8 cellular contexts compared by ENCODE assay signal in genomic region chr15:76059320-76060097, GRCh38. TPM values are rescaled to one million over a fixed set of nuclear protein-coding genes. Genes with fewer than 3 reads are reported as not detected.
DNase-seq lines count a peak whose midpoint lies in the region; ATAC-seq and TF ChIP-seq lines count a peak whose summit lies in the region.

TSS of gene TMEM266 (plus strand) at chr15:76059985. CDS start at chr15:76134264, 74,279 bp downstream.

- peak within 1 kb of the TSS; percentile 56 for H3K4me3 ChIP-seq in A673 (ENCODE audit: low read depth, low read length, poor library complexity, severe bottlenecking)
- H3K4me3 ChIP-seq in GM12864 (ENCODE audit: low read depth, low read length) = peak within 1 kb of the TSS; percentile 71
- H3K4me3 ChIP-seq in neuronal stem cell (ENCODE audit: low read length in 2 of 2) = peak within 1 kb of the TSS; percentile 52 to 93

- H3K9ac ChIP-seq in neuronal stem cell (ENCODE audit: low read depth, low read length, poor library complexity) = peak within 1 kb of the TSS; percentile 50

- no peak within 1 kb of the TSS for H4K91ac ChIP-seq in neuronal stem cell (ENCODE audit: low read depth, low read length, poor library complexity)

- POLR2A ChIA-PET in A673 (lab: Charles Lee; ENCODE audit: low non-redundant PET) = no interaction called here

- no peak within 1 kb of the TSS for H3K4ac ChIP-seq in neuronal stem cell (ENCODE audit: low read length)

- H3K4me1 ChIP-seq in A673 (ENCODE audit: insufficient read depth, low read length, poor library complexity, severe bottlenecking) (peaks cover 6% of the 10 kb centered on the region), neuronal stem cell (ENCODE audit: control insufficient read depth in 2 of 2, insufficient read depth in 1 of 2, low read depth in 1 of 2, low read length in 2 of 2) (peaks cover 5 to 6% of the 10 kb centered on the region in 2 donors)

- CTCF ChIA-PET in A673 (lab: Charles Lee) = interaction anchor here (0.6 to 2.5 kb wide), 2 partner anchors 80 to 546 kb away, joined by 5 to 37 read pairs; no protein-coding TSS in a partner anchor

- H3K27ac ChIP-seq in A673 (ENCODE audit: low read depth, low read length, poor library complexity, severe bottlenecking) = no peak within 1 kb of the TSS
- H3K27ac ChIP-seq in neuronal stem cell (replicated peaks; ENCODE audit: low read length) = no peak within 1 kb of the TSS

- H3K36me3 ChIP-seq in A673 (ENCODE audit: insufficient read depth, low read length, poor library complexity, severe bottlenecking) (no peaks in the 10 kb centered on the region), neuronal stem cell (replicated peaks in 1 of 2; ENCODE audit: control insufficient read depth in 2 of 2, insufficient read depth in 2 of 2, low read length in 2 of 2) (no peaks in the 10 kb centered on the region)

- no peak within 1 kb of the TSS for H3K23ac ChIP-seq in neuronal stem cell (ENCODE audit: low read depth, low read length, poor library complexity)

- TF ChIP-seq CTCF in A673 (conservative IDR thresholded peaks at IDR 0.05; ENCODE audit: low read depth, low read length) (no peak), GM12864 (IDR thresholded peaks at IDR 0.05; ENCODE audit: low read depth, low read length, missing control alignments) (no peak)

- WGBS in neuronal stem cell (ENCODE audit: extremely low coverage in 2 of 2, insufficient read length in 2 of 2, insufficient replicate concordance in 1 of 2), 2 donors = no CpG with 5 or more reads among the region's 106 CpGs

- H4K8ac ChIP-seq in neuronal stem cell (ENCODE audit: low read depth, low read length) = no peak within 1 kb of the TSS

- H2BK120ac ChIP-seq in neuronal stem cell (ENCODE audit: low read depth, low read length) = peak within 1 kb of the TSS; percentile 56

- H2BK15ac ChIP-seq in neuronal stem cell (ENCODE audit: low read length) = no peak within 1 kb of the TSS

- no peak within 1 kb of the TSS for H2BK12ac ChIP-seq in neuronal stem cell (ENCODE audit: low read length)

- H3K9me3 ChIP-seq in A673 (ENCODE audit: low read depth, low read length, poor library complexity, severe bottlenecking) = no peaks in the 10 kb centered on the region
- H3K9me3 ChIP-seq in neuronal stem cell (replicated peaks in 1 of 2; ENCODE audit: control insufficient read depth in 2 of 2, insufficient read depth in 1 of 2, low read depth in 1 of 2, low read length in 2 of 2) = no peaks in the 10 kb centered on the region

- H3K14ac ChIP-seq in neuronal stem cell (ENCODE audit: low read length) = peak within 1 kb of the TSS; percentile 47

- no peaks in the 10 kb centered on the region for H3K79me1 ChIP-seq in neuronal stem cell (ENCODE audit: low read depth, low read length)

- ATAC-seq in Right ventricle myocardium superior (ENCODE audit: poor library complexity) (peak; percentile 78), HG02852 (IDR thresholded peaks at IDR 0.05; ENCODE audit: unreplicated experiment) (no peak), HG02678 (IDR thresholded peaks at IDR 0.05; ENCODE audit: unreplicated experiment) (no peak)

- H3K18ac ChIP-seq in neuronal stem cell (ENCODE audit: low read length) = peak within 1 kb of the TSS; percentile 80

- H2AK5ac ChIP-seq in neuronal stem cell (ENCODE audit: low read depth, low read length) = no peak within 1 kb of the TSS

- DNase-seq in A673 (ENCODE audit: low spot score) (peak; percentile 74), GM12864 (ENCODE audit: low read depth) (no peak), NCI-H2171 (lab: John Stamatoyannopoulos, UW) (peak; percentile 70), activated gamma-delta T cell treated with Interleukin-2 at 50 U/mL for 16 hours (peak; percentile 4), Right ventricle myocardium superior (peak; percentile 53), neuronal stem cell (ENCODE audit: low spot score) (peak; percentile 83)

- peak within 1 kb of the TSS; percentile 86 for H3K4me2 ChIP-seq in neuronal stem cell (ENCODE audit: insufficient read depth, low read length, poor library complexity, severe bottlenecking)

- no peak within 1 kb of the TSS for H2BK5ac ChIP-seq in neuronal stem cell (ENCODE audit: low read length)

- no TSS peak for BruUV-seq in A673 (replicated peaks; lab: Mats Ljungman, UMichigan)

- H3K27me3 ChIP-seq in A673 (replicated peaks; ENCODE audit: insufficient read depth, low read depth, low read length, poor library complexity) = peaks cover 55% of the 10 kb centered on the region
- peaks cover 3 to 67% (median 14%) of the 10 kb centered on the region in 3 experiments for H3K27me3 ChIP-seq in neuronal stem cell (ENCODE audit: control insufficient read depth in 3 of 3, insufficient read depth in 3 of 3, low read depth in 1 of 3, low read length in 3 of 3)

- peak within 1 kb of the TSS; percentile 100 for H2AFZ ChIP-seq in neuronal stem cell (ENCODE audit: low read length)

- intact Hi-C loops in A673 (cut with micrococcal nuclease; ENCODE audit: unreplicated experiment) (loop anchor here (1.0 kb wide), 1 partner anchor 80 kb away; no protein-coding TSS in a partner anchor), Right ventricle myocardium superior (cut with DNase I) (loop anchor here (5.0 kb wide), 1 partner anchor 78 kb away; no protein-coding TSS in a partner anchor)

RNA-seq across cellular contexts. Expression of gene TMEM266, which starts in this region (rescaled TPM):
- total RNA-seq in A673 (2021) = 0.17 TPM in 1 of 2 replicates, not detected in the other
- total RNA-seq in Right ventricle myocardium superior = 0.13 TPM
- 0.21 TPM for polyA plus RNA-seq in neuronal stem cell (2013, experiment 1 of 2)
- polyA plus RNA-seq in neuronal stem cell (2013, experiment 2 of 2) = 0.30 TPM

Comparison
In these comparisons a context has a peak if more than half of its experiments do, and no peak if none do; other contexts are left out.
1. Peak in DNase-seq and H3K4me3 ChIP-seq in A673; RNA of the gene not detected or under 1 TPM.
2. Peak in DNase-seq and ATAC-seq in Right ventricle myocardium superior; RNA of the gene not detected or under 1 TPM.